In the genomic region with DNA sequence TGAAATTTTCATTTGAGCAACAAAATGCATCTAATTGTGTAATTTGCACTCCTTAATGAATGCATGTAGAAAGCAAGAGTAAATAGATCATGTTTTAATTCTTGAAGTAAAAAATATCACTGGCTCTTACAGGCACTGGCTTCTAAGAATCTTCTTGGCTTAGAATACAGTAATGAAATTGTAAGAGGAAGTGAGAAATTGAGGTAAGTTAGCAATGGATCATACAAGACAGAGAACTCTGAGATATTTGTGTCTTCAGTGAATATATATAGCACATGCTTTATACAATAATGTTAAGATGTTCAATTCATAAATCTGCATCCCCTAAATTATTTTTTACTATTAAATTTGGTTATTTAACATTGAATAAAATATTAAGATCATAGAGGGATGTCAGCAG, we compare ENCODE assay signal across 34 cellular contexts.
"Had no signal": no experiment of that assay in that cellular context is flagged by ENCODE, and none has a peak within 500 bp of the region (broad histone marks: within the 10 kb centered on the region; RNA-seq: fewer than 3 reads in every experiment).

No MANE protein-coding gene starts in this region.

- H3K4me3 Mint-ChIP-seq: T-helper 1 cell treated with Interleukin-12 subunit alpha and Interleukin-12 subunit beta and Interleukin-4 antibody, amounts not matched to agents 30 μg/mL and 1 μg/mL, for 36 hours had no signal

- H2AFZ ChIP-seq: PC-9 had no signal

- H3K36me3 ChIP-seq: MG63, SJCRH30 had no signal

- H3K27ac Mint-ChIP-seq: T-helper 1 cell treated with Interleukin-12 subunit alpha and Interleukin-12 subunit beta and Interleukin-4 antibody, amounts not matched to agents 30 μg/mL and 1 μg/mL, for 36 hours had no signal

- H3K9me3 ChIP-seq: MG63, SJCRH30 had no signal

- FAIRE-seq: RCC 7860 had no signal

- H3K4me2 ChIP-seq: PC-9 had no signal

- H3K4me3 ChIP-seq: MG63, PC-9, SJCRH30, SK-N-MC had no signal

- ATAC-seq: Panc1, Right ventricle myocardium inferior had no signal

- DNase-seq: Kasumi-1, MG63, NCI-H1092 treated with DMSO at 0.1 percent for 48 hours, NCI-H1105 treated with DMSO at 0.1 percent for 48 hours, NCI-H1417, NCI-H1436, NCI-H146, NCI-H1694, NCI-H187, NCI-H1930, NCI-H2029 treated with DMSO at 0.1 percent for 48 hours, NCI-H2081 treated with DMSO at 0.1 percent for 48 hours, NCI-H2107, NCI-H2171, NCI-H226, NCI-H446 treated with DMSO at 0.1 percent for 48 hours, NCI-H510A, NCI-H524, NCI-H526, NCI-H69, NCI-H748 treated with DMSO at 0.1 percent for 48 hours, NCI-H82, PC-9, SHP77, SIG-M5, SJCRH30, SW 1271, T-helper 1 cell had no signal

- H3K27me3 ChIP-seq: MG63, SJCRH30 had no signal

- H3K4me1 ChIP-seq: SJCRH30 had no signal

- H3K27ac ChIP-seq: PC-9, RWPE1, SJCRH30, SK-N-MC had no signal
